Comparison of ENCODE assay signal across 8 cellular contexts in genomic region chr15:89361451-89362202, GRCh38. TPM values are rescaled to one million over a fixed set of nuclear protein-coding genes. Genes with fewer than 3 reads are reported as not detected.
DNase-seq lines count a peak whose midpoint lies in the region; ATAC-seq, FAIRE-seq and TF ChIP-seq lines count a peak whose summit lies in the region.

No MANE protein-coding gene starts in this region.

- H3K36me3 ChIP-seq in astrocyte (ENCODE audit: insufficient read depth, low read length) = no peaks in the 10 kb centered on the region
- no peaks in the 10 kb centered on the region for H3K36me3 ChIP-seq in kidney (ENCODE audit: control insufficient read depth in 1 of 2, insufficient read depth in 2 of 2, low read length in 2 of 2)
- H3K36me3 ChIP-seq in suprapubic skin = no peaks in the 10 kb centered on the region

- DNase-seq in CD4-positive, alpha-beta T cell = peak; percentile 23 to 65 (median 50)
- DNase-seq in T-helper 2 cell treated with Interferon-gamma antibody and Interleukin-4, amounts not matched to agents 5 μg/mL and 100 μg/mL, for 36 hours (ENCODE audit: low spot score) = peak; percentile 39
- DNase-seq in astrocyte (ENCODE audit: low read depth) (peak; percentile 39), kidney (peak; percentile 89), HCEC 1CT (no peak), suprapubic skin (ENCODE audit: low spot score in 2 of 2) (no peak)
- DNase-seq in stimulated activated CD4-positive, alpha-beta T cell treated with anti-CD3 and anti-CD28 coated beads, Interleukin-2, amount 100 ng/mL, for 48 hours = peak; percentile 54 to 57

- peaks cover 89% of the 10 kb centered on the region for H3K27me3 Mint-ChIP-seq in CD4-positive, alpha-beta T cell
- H3K27me3 Mint-ChIP-seq in T-helper 2 cell treated with Interferon-gamma antibody and Interleukin-4, amounts not matched to agents 5 μg/mL and 100 μg/mL, for 36 hours (ENCODE audit: low read depth) = peaks cover 90% of the 10 kb centered on the region
- H3K27me3 Mint-ChIP-seq in astrocyte (ENCODE audit: low read depth, unreplicated experiment) = peaks cover 84% of the 10 kb centered on the region

- no peak overlapping the region for H3K9ac ChIP-seq in astrocyte (ENCODE audit: low read length)
- H3K9ac ChIP-seq in kidney (ENCODE audit: low read length in 2 of 2) = no peak overlapping the region

- CTCF ChIA-PET in CD4-positive, alpha-beta T cell (lab: Charles Lee) = no interaction called here

- POLR2A ChIA-PET in CD4-positive, alpha-beta T cell (lab: Charles Lee) = interaction anchor here (1.5 kb wide), 1 partner anchor 27 kb away, joined by 3 read pairs; the partner anchor contains the start of gene POLG

- no peaks in the 10 kb centered on the region for H3K9me3 Mint-ChIP-seq in CD4-positive, alpha-beta T cell
- no peaks in the 10 kb centered on the region for H3K9me3 Mint-ChIP-seq in T-helper 2 cell treated with Interferon-gamma antibody and Interleukin-4, amounts not matched to agents 5 μg/mL and 100 μg/mL, for 36 hours
- H3K9me3 Mint-ChIP-seq in astrocyte (ENCODE audit: unreplicated experiment) = peaks cover 2% of the 10 kb centered on the region

- H3K4me1 Mint-ChIP-seq in CD4-positive, alpha-beta T cell (ENCODE audit: low read depth) = peaks cover 11% of the 10 kb centered on the region
- peaks cover 1% of the 10 kb centered on the region for H3K4me1 Mint-ChIP-seq in T-helper 2 cell treated with Interferon-gamma antibody and Interleukin-4, amounts not matched to agents 5 μg/mL and 100 μg/mL, for 36 hours (ENCODE audit: low read depth)
- H3K4me1 Mint-ChIP-seq in astrocyte (ENCODE audit: low read depth, unreplicated experiment) = no peaks in the 10 kb centered on the region

- H3K27ac ChIP-seq in CD4-positive, alpha-beta T cell (ENCODE audit: low read depth, low read length) = no peak overlapping the region
- H3K27ac ChIP-seq in astrocyte (ENCODE audit: low read depth, low read length) = no peak overlapping the region
- H3K27ac ChIP-seq in kidney (ENCODE audit: low read depth in 2 of 2, low read length in 2 of 2) = no peak overlapping the region
- no peak overlapping the region for H3K27ac ChIP-seq in suprapubic skin

- 4% methylated on average over 27 of the region's 41 CpGs for WGBS in suprapubic skin

- ATAC-seq in CD4-positive, alpha-beta T cell (ENCODE audit: poor library complexity) = peak; percentile 41

- H3K4me3 ChIP-seq in astrocyte (ENCODE audit: insufficient read depth, low read depth, low read length) (no peak overlapping the region), kidney (ENCODE audit: low read length in 2 of 2) (no peak overlapping the region), suprapubic skin (no peak overlapping the region)

- no peaks in the 10 kb centered on the region for H3K79me2 ChIP-seq in astrocyte (ENCODE audit: insufficient read depth, low read length)

- peak overlapping the region; percentile 62 for H3K4me2 ChIP-seq in astrocyte (ENCODE audit: low read length)

- peak overlapping the region; percentile 54 for H3K4me3 Mint-ChIP-seq in CD4-positive, alpha-beta T cell
- H3K4me3 Mint-ChIP-seq in T-helper 2 cell treated with Interferon-gamma antibody and Interleukin-4, amounts not matched to agents 5 μg/mL and 100 μg/mL, for 36 hours = no peak overlapping the region
- no peak overlapping the region for H3K4me3 Mint-ChIP-seq in astrocyte (ENCODE audit: unreplicated experiment)

- no peaks in the 10 kb centered on the region for H3K4me1 ChIP-seq in astrocyte (ENCODE audit: insufficient read depth, low read length)
- H3K4me1 ChIP-seq in kidney (ENCODE audit: control insufficient read depth in 1 of 2, insufficient read depth in 1 of 2, low read depth in 1 of 2, low read length in 2 of 2) = peaks cover 0 to 2% of the 10 kb centered on the region in 2 donors
- peaks cover 25% of the 10 kb centered on the region for H3K4me1 ChIP-seq in suprapubic skin

- no peak overlapping the region for H2AFZ ChIP-seq in astrocyte (ENCODE audit: low read depth, low read length)

- no peak for TF ChIP-seq POLR2A in suprapubic skin (IDR thresholded peaks at IDR 0.05)

- H3K27ac Mint-ChIP-seq in CD4-positive, alpha-beta T cell = no peak overlapping the region
- no peak overlapping the region for H3K27ac Mint-ChIP-seq in T-helper 2 cell treated with Interferon-gamma antibody and Interleukin-4, amounts not matched to agents 5 μg/mL and 100 μg/mL, for 36 hours
- H3K27ac Mint-ChIP-seq in astrocyte (ENCODE audit: unreplicated experiment) = no peak overlapping the region

- intact Hi-C loops in CD4-positive, alpha-beta T cell (cut with DNase I, micrococcal nuclease) = no loop called here
- intact Hi-C loops in kidney (cut with DNase I) = loop anchor here (10.0 kb wide), 1 partner anchor 63 kb away; no protein-coding TSS in a partner anchor

- FAIRE-seq in astrocyte (lab: Jason Lieb, UNC) (no peak), kidney (lab: Jason Lieb, UNC) (no peak)

- peaks cover 9% of the 10 kb centered on the region for H4K20me1 ChIP-seq in astrocyte (ENCODE audit: insufficient read depth, low read length)

- no peaks in the 10 kb centered on the region for H3K9me3 ChIP-seq in CD4-positive, alpha-beta T cell (ENCODE audit: control insufficient read depth, low read length)
- H3K9me3 ChIP-seq in astrocyte (ENCODE audit: insufficient read depth, low read depth, low read length) (no peaks in the 10 kb centered on the region), kidney (ENCODE audit: control insufficient read depth in 1 of 2, low read length in 2 of 2) (no peaks in the 10 kb centered on the region), suprapubic skin (no peaks in the 10 kb centered on the region)

- H3K27me3 ChIP-seq in CD4-positive, alpha-beta T cell (ENCODE audit: control insufficient read depth, insufficient read depth, low read length) = peaks cover 92% of the 10 kb centered on the region
- peaks cover 85% of the 10 kb centered on the region for H3K27me3 ChIP-seq in astrocyte (ENCODE audit: insufficient read depth, low read length)
- peaks cover 100% of the 10 kb centered on the region for H3K27me3 ChIP-seq in suprapubic skin

- TF ChIP-seq RAD21 in Ishikawa (IDR thresholded peaks at IDR 0.05; ENCODE audit: low read depth) = no peak

- TF ChIP-seq CTCF in CD4-positive, alpha-beta T cell (IDR thresholded peaks at IDR 0.05) = no peak
- no peak for TF ChIP-seq CTCF in astrocyte (IDR thresholded peaks at IDR 0.05; ENCODE audit: insufficient read depth, low read depth, low read length)
- TF ChIP-seq CTCF in kidney (IDR thresholded peaks at IDR 0.05; ENCODE audit: borderline replicate concordance, extremely low read depth, insufficient read depth) = no peak
- TF ChIP-seq CTCF in suprapubic skin (IDR thresholded peaks at IDR 0.05) = no peak

- H3K36me3 Mint-ChIP-seq in CD4-positive, alpha-beta T cell (ENCODE audit: low read depth) = no peaks in the 10 kb centered on the region
- no peaks in the 10 kb centered on the region for H3K36me3 Mint-ChIP-seq in T-helper 2 cell treated with Interferon-gamma antibody and Interleukin-4, amounts not matched to agents 5 μg/mL and 100 μg/mL, for 36 hours (ENCODE audit: low read depth)
- H3K36me3 Mint-ChIP-seq in astrocyte (ENCODE audit: low read depth, unreplicated experiment) = no peaks in the 10 kb centered on the region

- TF ChIP-seq EP300 in Ishikawa (IDR thresholded peaks at IDR 0.05; ENCODE audit: borderline replicate concordance) = no peak
- no peak for TF ChIP-seq EP300 in suprapubic skin (IDR thresholded peaks at IDR 0.05)

TF ChIP-seq in Ishikawa, 13 proteins besides CTCF, POLR2A, EP300 and RAD21 (continues in another document):
- TF ChIP-seq TAF1 (IDR thresholded peaks at IDR 0.05; ENCODE audit: low read depth) (no peak), TEAD4 (IDR thresholded peaks at IDR 0.05) (no peak), YY1 (IDR thresholded peaks at IDR 0.05; ENCODE audit: low read depth) (no peak), CEBPB (IDR thresholded peaks at IDR 0.05) (no peak), NFIC (IDR thresholded peaks at IDR 0.05) (no peak), FOXM1 (IDR thresholded peaks at IDR 0.05; ENCODE audit: borderline replicate concordance, low read depth) (no peak), EGR1 (IDR thresholded peaks at IDR 0.05) (no peak), CREB1 (IDR thresholded peaks at IDR 0.05; ENCODE audit: low read depth) (no peak)
- TF ChIP-seq, protein P1, sequence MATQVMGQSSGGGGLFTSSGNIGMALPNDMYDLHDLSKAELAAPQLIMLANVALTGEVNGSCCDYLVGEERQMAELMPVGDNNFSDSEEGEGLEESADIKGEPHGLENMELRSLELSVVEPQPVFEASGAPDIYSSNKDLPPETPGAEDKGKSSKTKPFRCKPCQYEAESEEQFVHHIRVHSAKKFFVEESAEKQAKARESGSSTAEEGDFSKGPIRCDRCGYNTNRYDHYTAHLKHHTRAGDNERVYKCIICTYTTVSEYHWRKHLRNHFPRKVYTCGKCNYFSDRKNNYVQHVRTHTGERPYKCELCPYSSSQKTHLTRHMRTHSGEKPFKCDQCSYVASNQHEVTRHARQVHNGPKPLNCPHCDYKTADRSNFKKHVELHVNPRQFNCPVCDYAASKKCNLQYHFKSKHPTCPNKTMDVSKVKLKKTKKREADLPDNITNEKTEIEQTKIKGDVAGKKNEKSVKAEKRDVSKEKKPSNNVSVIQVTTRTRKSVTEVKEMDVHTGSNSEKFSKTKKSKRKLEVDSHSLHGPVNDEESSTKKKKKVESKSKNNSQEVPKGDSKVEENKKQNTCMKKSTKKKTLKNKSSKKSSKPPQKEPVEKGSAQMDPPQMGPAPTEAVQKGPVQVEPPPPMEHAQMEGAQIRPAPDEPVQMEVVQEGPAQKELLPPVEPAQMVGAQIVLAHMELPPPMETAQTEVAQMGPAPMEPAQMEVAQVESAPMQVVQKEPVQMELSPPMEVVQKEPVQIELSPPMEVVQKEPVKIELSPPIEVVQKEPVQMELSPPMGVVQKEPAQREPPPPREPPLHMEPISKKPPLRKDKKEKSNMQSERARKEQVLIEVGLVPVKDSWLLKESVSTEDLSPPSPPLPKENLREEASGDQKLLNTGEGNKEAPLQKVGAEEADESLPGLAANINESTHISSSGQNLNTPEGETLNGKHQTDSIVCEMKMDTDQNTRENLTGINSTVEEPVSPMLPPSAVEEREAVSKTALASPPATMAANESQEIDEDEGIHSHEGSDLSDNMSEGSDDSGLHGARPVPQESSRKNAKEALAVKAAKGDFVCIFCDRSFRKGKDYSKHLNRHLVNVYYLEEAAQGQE (IDR thresholded peaks at IDR 0.05; ENCODE audit: low read depth) = peak; percentile 99
- TF ChIP-seq, protein P2, sequence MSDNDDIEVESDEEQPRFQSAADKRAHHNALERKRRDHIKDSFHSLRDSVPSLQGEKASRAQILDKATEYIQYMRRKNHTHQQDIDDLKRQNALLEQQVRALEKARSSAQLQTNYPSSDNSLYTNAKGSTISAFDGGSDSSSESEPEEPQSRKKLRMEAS (IDR thresholded peaks at IDR 0.05) = peak; percentile 75

RNA-seq across cellular contexts. Expression of gene POLG, which starts 27.0 kb away (rescaled TPM):
- total RNA-seq in CD4-positive, alpha-beta T cell = 100 to 1,000 TPM; 139 to 140 TPM
- total RNA-seq in astrocyte (48.5 and 54.4 TPM in 2 replicates), kidney (72.4 TPM), suprapubic skin (100 to 1,000 TPM in 2 of 4 donors, 10 to 100 TPM in 2; 78.7 to 131 (median 94.6) TPM)
- 28.6 TPM for polyA plus RNA-seq in kidney (ENCODE audit: insufficient read depth, low read depth, low replicate concordance)

Comparison
In these comparisons a context has a peak if more than half of its experiments do, and no peak if none do; other contexts are left out.
1. DNase-seq: peak in CD4-positive, alpha-beta T cell (10 of 10), T-helper 2 cell treated with Interferon-gamma antibody and Interleukin-4, amounts not matched to agents 5 μg/mL and 100 μg/mL, for 36 hours (single experiment), astrocyte (single experiment), kidney (single experiment) and stimulated activated CD4-positive, alpha-beta T cell treated with anti-CD3 and anti-CD28 coated beads, Interleukin-2, amount 100 ng/mL, for 48 hours (2 of 2); none in HCEC 1CT (single experiment) and suprapubic skin (0 of 2).